ENCODE assay signal across 2 cellular contexts in the genomic region with DNA sequence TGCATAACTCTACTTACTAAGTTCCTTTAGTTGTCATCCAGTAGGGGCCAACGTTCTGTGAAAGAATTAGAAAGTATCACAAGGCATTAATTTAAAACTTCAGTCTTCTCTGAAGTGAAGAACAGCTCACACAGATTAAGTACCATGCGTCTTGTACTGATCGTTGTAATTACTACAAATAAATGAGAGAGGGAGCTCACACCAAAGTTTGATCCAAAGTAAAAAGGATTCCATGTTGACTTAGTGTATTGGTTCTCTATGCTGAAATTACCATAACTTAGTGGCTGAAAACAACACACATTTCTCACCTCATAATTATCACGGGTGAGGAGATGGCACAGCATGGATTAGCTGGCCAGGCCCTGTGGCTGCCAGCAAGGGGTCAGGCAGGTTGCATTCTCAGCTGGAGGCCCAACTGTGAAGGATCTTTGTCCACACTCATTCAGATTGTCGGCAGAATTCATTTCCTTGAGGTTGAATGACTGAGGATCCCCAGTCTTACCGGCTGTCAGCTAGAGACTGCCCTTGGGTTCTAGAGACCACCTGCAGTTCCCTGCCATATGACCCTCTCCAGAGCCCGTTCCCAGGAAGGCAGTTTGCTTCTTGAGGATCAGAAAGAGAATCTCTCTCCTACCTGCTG.
A peak's percentile ranks its signal among the peaks of the same experiment; 100 is the strongest.
TF ChIP-seq lines count a peak whose summit lies in the region.

No MANE protein-coding gene starts in this region.

TF ChIP-seq in IMR-90, 13 proteins besides CTCF, POLR2A, EP300 and RAD21:
- no peak for TF ChIP-seq SMC3 (IDR thresholded peaks at IDR 0.05; ENCODE audit: low read depth, low read length)
- no peak for TF ChIP-seq MAFK (IDR thresholded peaks at IDR 0.05; ENCODE audit: low read depth, low read length)
- no peak for TF ChIP-seq RCOR1 (IDR thresholded peaks at IDR 0.05; ENCODE audit: insufficient replicate concordance, low read length)
- no peak for TF ChIP-seq MXI1 (IDR thresholded peaks at IDR 0.05; ENCODE audit: borderline replicate concordance, low read depth, low read length)
- no peak for TF ChIP-seq NFE2L2 (IDR thresholded peaks at IDR 0.05; ENCODE audit: low read depth, low read length)
- TF ChIP-seq CEBPB (IDR thresholded peaks at IDR 0.05; ENCODE audit: low read depth, low read length), result no peak
- TF ChIP-seq CHD1 (IDR thresholded peaks at IDR 0.05; ENCODE audit: low read depth, low read length), result no peak
- TF ChIP-seq, protein P1, sequence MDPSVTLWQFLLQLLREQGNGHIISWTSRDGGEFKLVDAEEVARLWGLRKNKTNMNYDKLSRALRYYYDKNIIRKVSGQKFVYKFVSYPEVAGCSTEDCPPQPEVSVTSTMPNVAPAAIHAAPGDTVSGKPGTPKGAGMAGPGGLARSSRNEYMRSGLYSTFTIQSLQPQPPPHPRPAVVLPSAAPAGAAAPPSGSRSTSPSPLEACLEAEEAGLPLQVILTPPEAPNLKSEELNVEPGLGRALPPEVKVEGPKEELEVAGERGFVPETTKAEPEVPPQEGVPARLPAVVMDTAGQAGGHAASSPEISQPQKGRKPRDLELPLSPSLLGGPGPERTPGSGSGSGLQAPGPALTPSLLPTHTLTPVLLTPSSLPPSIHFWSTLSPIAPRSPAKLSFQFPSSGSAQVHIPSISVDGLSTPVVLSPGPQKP (IDR thresholded peaks at IDR 0.05; ENCODE audit: borderline replicate concordance, low read depth, low read length), result no peak
- TF ChIP-seq MAZ (IDR thresholded peaks at IDR 0.05; ENCODE audit: borderline replicate concordance, low read depth, low read length), result no peak
- TF ChIP-seq FOS (IDR thresholded peaks at IDR 0.05; ENCODE audit: low read depth, low read length), result no peak
- TF ChIP-seq RFX5 (IDR thresholded peaks at IDR 0.05; ENCODE audit: low read depth, low read length), result no peak
- TF ChIP-seq BHLHE40 (IDR thresholded peaks at IDR 0.05; ENCODE audit: low read depth, low read length), result no peak
- TF ChIP-seq, protein P2, sequence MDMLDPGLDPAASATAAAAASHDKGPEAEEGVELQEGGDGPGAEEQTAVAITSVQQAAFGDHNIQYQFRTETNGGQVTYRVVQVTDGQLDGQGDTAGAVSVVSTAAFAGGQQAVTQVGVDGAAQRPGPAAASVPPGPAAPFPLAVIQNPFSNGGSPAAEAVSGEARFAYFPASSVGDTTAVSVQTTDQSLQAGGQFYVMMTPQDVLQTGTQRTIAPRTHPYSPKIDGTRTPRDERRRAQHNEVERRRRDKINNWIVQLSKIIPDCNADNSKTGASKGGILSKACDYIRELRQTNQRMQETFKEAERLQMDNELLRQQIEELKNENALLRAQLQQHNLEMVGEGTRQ (IDR thresholded peaks at IDR 0.05; ENCODE audit: low read depth, low read length), result no peak

TF ChIP-seq in SK-N-SH, 30 proteins besides CTCF, POLR2A, EP300 and RAD21:
- TF ChIP-seq SMC3 (IDR thresholded peaks at IDR 0.05; ENCODE audit: low read depth, low read length), result 0 out of 2 replicates have a peak, but pooled peaks have one; percentile 13
- TF ChIP-seq, protein P3, sequence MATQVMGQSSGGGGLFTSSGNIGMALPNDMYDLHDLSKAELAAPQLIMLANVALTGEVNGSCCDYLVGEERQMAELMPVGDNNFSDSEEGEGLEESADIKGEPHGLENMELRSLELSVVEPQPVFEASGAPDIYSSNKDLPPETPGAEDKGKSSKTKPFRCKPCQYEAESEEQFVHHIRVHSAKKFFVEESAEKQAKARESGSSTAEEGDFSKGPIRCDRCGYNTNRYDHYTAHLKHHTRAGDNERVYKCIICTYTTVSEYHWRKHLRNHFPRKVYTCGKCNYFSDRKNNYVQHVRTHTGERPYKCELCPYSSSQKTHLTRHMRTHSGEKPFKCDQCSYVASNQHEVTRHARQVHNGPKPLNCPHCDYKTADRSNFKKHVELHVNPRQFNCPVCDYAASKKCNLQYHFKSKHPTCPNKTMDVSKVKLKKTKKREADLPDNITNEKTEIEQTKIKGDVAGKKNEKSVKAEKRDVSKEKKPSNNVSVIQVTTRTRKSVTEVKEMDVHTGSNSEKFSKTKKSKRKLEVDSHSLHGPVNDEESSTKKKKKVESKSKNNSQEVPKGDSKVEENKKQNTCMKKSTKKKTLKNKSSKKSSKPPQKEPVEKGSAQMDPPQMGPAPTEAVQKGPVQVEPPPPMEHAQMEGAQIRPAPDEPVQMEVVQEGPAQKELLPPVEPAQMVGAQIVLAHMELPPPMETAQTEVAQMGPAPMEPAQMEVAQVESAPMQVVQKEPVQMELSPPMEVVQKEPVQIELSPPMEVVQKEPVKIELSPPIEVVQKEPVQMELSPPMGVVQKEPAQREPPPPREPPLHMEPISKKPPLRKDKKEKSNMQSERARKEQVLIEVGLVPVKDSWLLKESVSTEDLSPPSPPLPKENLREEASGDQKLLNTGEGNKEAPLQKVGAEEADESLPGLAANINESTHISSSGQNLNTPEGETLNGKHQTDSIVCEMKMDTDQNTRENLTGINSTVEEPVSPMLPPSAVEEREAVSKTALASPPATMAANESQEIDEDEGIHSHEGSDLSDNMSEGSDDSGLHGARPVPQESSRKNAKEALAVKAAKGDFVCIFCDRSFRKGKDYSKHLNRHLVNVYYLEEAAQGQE (IDR thresholded peaks at IDR 0.05; ENCODE audit: low read depth, low read length), result no peak
TF ChIP-seq in SK-N-SH: peak in this region for 1.
